In genomic region chr13:23627419-23627818, GRCh38 we compare ENCODE assay signal across 25 cellular contexts. TPM values are rescaled to one million over a fixed set of nuclear protein-coding genes. Genes with fewer than 3 reads are reported as not detected.
DNase-seq lines count a peak whose midpoint lies in the region; ATAC-seq and TF ChIP-seq lines count a peak whose summit lies in the region.
"Had no signal": no experiment of that assay in that cellular context is flagged by ENCODE, and none has a peak within 500 bp of the region (broad histone marks: within the 10 kb centered on the region; RNA-seq: fewer than 3 reads in every experiment).

No MANE protein-coding gene starts in this region.

- intact Hi-C loops in Right ventricle myocardium inferior (cut with DNase I) (no loop called here), cardiac septum (cut with DNase I) (no loop called here), right cardiac atrium (cut with DNase I) (no loop called here), prostate gland (cut with DNase I) (loop anchor here (5.0 kb wide), 1 partner anchor 45 kb away; no protein-coding TSS in a partner anchor), spleen (cut with DNase I; ENCODE audit: low total_unique reads) (no loop called here)

- H3F3A ChIP-seq in SK-N-SH (replicated peaks; ENCODE audit: insufficient read depth): peaks cover 7% of the 10 kb centered on the region

- H3K9me3 ChIP-seq in right cardiac atrium (ENCODE audit: control insufficient read depth, low read length): no peaks in the 10 kb centered on the region
- no peaks in the 10 kb centered on the region for H3K9me3 ChIP-seq in prostate gland
- no peaks in the 10 kb centered on the region for H3K9me3 ChIP-seq in SK-N-SH
- peaks cover 0 to 3% (median 0%) of the 10 kb centered on the region in 8 donors for H3K9me3 ChIP-seq in spleen
- H3K9me3 ChIP-seq: BLaER1, HAP-1 had no signal

- no peak for TF ChIP-seq RAD21 in SK-N-SH (IDR thresholded peaks at IDR 0.05; ENCODE audit: low read length)

- TF ChIP-seq POLR2A in prostate gland (IDR thresholded peaks at IDR 0.05) (no peak), spleen (IDR thresholded peaks at IDR 0.05) (no peak)

- H3K27ac ChIP-seq in right cardiac atrium (ENCODE audit: low read length) (peak overlapping the region; percentile 70), prostate gland (peak overlapping the region; percentile 68 to 72), SK-N-SH (ENCODE audit: low read depth in 2 of 2, low read length in 1 of 2) (no peak overlapping the region), spleen (peak overlapping the region in 1 of 8 donors; percentile 4)
- H3K27ac ChIP-seq: 22Rv1, BLaER1, GM23248 had no signal

- CTCF ChIA-PET in SK-N-SH (lab: Yijun Ruan, JAX): no interaction called here

- DNase-seq in Right ventricle myocardium inferior (ENCODE audit: missing footprints) (no peak), cardiac septum (ENCODE audit: low spot score) (no peak), right cardiac atrium (no peak), prostate gland (ENCODE audit: low spot score) (no peak), NCI-H524 treated with DMSO at 0.1 percent for 48 hours (lab: John Stamatoyannopoulos, UW) (no peak), SK-N-SH (no peak), spleen (no peak)
- DNase-seq: ACHN; CD4-positive, alpha-beta T cell; COR-L47; DMS 273 treated with DMSO at 0.1 percent for 48 hours; DMS79 treated with DMSO at 0.1 percent for 48 hours; Kasumi-1; NCI-H1694; NCI-H2081; NCI-H2171; NCI-H345; NCI-H524 had no signal

- no peaks in the 10 kb centered on the region for H3K79me2 ChIP-seq in SK-N-SH (ENCODE audit: insufficient read depth)

- TF ChIP-seq EP300 in SK-N-SH (IDR thresholded peaks at IDR 0.05; ENCODE audit: borderline replicate concordance in 1 of 2, low read depth in 1 of 2, low read length in 1 of 2): no peak

- WGBS in right cardiac atrium: 82% methylated on average over 8 of the region's 8 CpGs
- WGBS in prostate gland: 80% methylated on average over 8 of the region's 8 CpGs
- WGBS in SK-N-SH (ENCODE audit: low lambda C conversion rate): 88% methylated on average over 8 of the region's 8 CpGs
- WGBS in spleen, 5 donors: 80 to 91% (median 86%) methylated on average over 8 of the region's 8 CpGs

- H3K4me2 ChIP-seq in SK-N-SH: no peak overlapping the region
- H3K4me2 ChIP-seq: BLaER1 had no signal

- no peaks in the 10 kb centered on the region for H3K9me2 ChIP-seq in SK-N-SH

- POLR2A ChIA-PET in SK-N-SH (lab: Yijun Ruan, JAX): no interaction called here

- H3K27me3 ChIP-seq in right cardiac atrium (ENCODE audit: control insufficient read depth, insufficient read depth) (no peaks in the 10 kb centered on the region), prostate gland (replicated peaks; ENCODE audit: insufficient read depth) (no peaks in the 10 kb centered on the region), SK-N-SH (ENCODE audit: insufficient read depth) (no peaks in the 10 kb centered on the region), spleen (replicated peaks in 1 of 7) (peaks cover 0 to 10% (median 0%) of the 10 kb centered on the region in 7 donors)
- H3K27me3 ChIP-seq: BLaER1 had no signal

- H2AFZ ChIP-seq in SK-N-SH (ENCODE audit: low read depth): no peak overlapping the region
- H2AFZ ChIP-seq: GM23248 had no signal

- H3K4me3 ChIP-seq in right cardiac atrium (ENCODE audit: low read length): no peak overlapping the region
- H3K4me3 ChIP-seq in prostate gland: no peak overlapping the region
- no peak overlapping the region for H3K4me3 ChIP-seq in SK-N-SH (ENCODE audit: low read depth in 2 of 2, low read length in 1 of 2)
- H3K4me3 ChIP-seq in spleen: no peak overlapping the region
- H3K4me3 ChIP-seq: BLaER1, GM23248, HAP-1 had no signal

- H3K4me1 ChIP-seq in right cardiac atrium (ENCODE audit: control insufficient read depth, insufficient read depth, low read length): peaks cover 14% of the 10 kb centered on the region
- peaks cover 20% of the 10 kb centered on the region for H3K4me1 ChIP-seq in prostate gland (replicated peaks)
- H3K4me1 ChIP-seq in SK-N-SH (ENCODE audit: control insufficient read depth in 1 of 2, insufficient read depth in 2 of 2, low read depth in 1 of 2, low read length in 1 of 2): peaks cover 0 to 5% of the 10 kb centered on the region in 2 experiments; a peak in 1 of 4 replicates
- H3K4me1 ChIP-seq in spleen: peaks cover 0 to 5% (median 0%) of the 10 kb centered on the region in 6 donors
- H3K4me1 ChIP-seq: BLaER1 had no signal

- H3K36me3 ChIP-seq in prostate gland (no peaks in the 10 kb centered on the region), SK-N-SH (replicated peaks in 1 of 2; ENCODE audit: control insufficient read depth in 1 of 2, insufficient read depth in 2 of 2, low read length in 1 of 2) (peaks cover 0 to 23% of the 10 kb centered on the region in 2 experiments), spleen (no peaks in the 10 kb centered on the region)
- H3K36me3 ChIP-seq: BLaER1, HAP-1 had no signal

- no peak overlapping the region for H3K9ac ChIP-seq in SK-N-SH
- H3K9ac ChIP-seq: BLaER1, GM23248 had no signal

- no peaks in the 10 kb centered on the region for H4K20me1 ChIP-seq in SK-N-SH (ENCODE audit: insufficient read depth)
- H4K20me1 ChIP-seq: BLaER1 had no signal

- TF ChIP-seq CTCF in prostate gland (IDR thresholded peaks at IDR 0.05) (no peak), SK-N-SH (IDR thresholded peaks at IDR 0.05) (no peak), spleen (IDR thresholded peaks at IDR 0.05 in 8 of 11, conservative IDR thresholded peaks at IDR 0.05 in 3 of 11) (no peak)

- ATAC-seq in Right ventricle myocardium inferior (peak; percentile 23), right cardiac atrium (peak in 1 of 2 donors; percentile 20), GM18870 (IDR thresholded peaks at IDR 0.05; ENCODE audit: unreplicated experiment) (no peak)

TF ChIP-seq in SK-N-SH, 30 proteins besides CTCF, POLR2A, EP300 and RAD21:
- TF ChIP-seq TEAD4 (IDR thresholded peaks at IDR 0.05; ENCODE audit: borderline replicate concordance, insufficient read depth) (no peak), CHD2 (IDR thresholded peaks at IDR 0.05; ENCODE audit: low read length, partially characterized antibody) (no peak), USF2 (IDR thresholded peaks at IDR 0.05; ENCODE audit: borderline replicate concordance, low read depth, low read length) (no peak), RXRA (IDR thresholded peaks at IDR 0.05; ENCODE audit: borderline replicate concordance, low read depth) (no peak), RFX5 (IDR thresholded peaks at IDR 0.05; ENCODE audit: low read length) (no peak), MAX (IDR thresholded peaks at IDR 0.05; ENCODE audit: low read depth) (no peak), MXI1 (IDR thresholded peaks at IDR 0.05; ENCODE audit: low read depth, low read length) (no peak), PBX3 (IDR thresholded peaks at IDR 0.05) (no peak), ZBTB33 (IDR thresholded peaks at IDR 0.05; ENCODE audit: borderline replicate concordance, low read depth) (no peak), TCF12 (IDR thresholded peaks at IDR 0.05) (no peak)
TF ChIP-seq in SK-N-SH: peak in this region for 0.

RNA-seq across cellular contexts. Expression of gene TNFRSF19, which starts 57.2 kb away (rescaled TPM):
- total RNA-seq in Right ventricle myocardium inferior: 36.5 TPM
- total RNA-seq in cardiac septum: 20.0 TPM
- 10 to 100 TPM; 26.2 to 50.8 (median 38.6) TPM for total RNA-seq in right cardiac atrium
- polyA plus RNA-seq in right cardiac atrium: 15.6 TPM
- total RNA-seq in prostate gland: 10 to 100 TPM; 21.2 to 74.1 TPM
- polyA plus RNA-seq in SK-N-SH (2012; rRNA removed): 4.6 and 6.8 TPM in 2 replicates
- 5.9 and 6.2 TPM in 2 replicates for polyA plus RNA-seq in SK-N-SH (2012; cell fraction: cytosol; rRNA removed)
- 5.1 and 10.3 TPM in 2 replicates for polyA plus RNA-seq in SK-N-SH (2012; cell fraction: nucleus; rRNA removed)
- 10 to 100 TPM in 1 of 7 donors, 1 to 10 TPM in 6; 2.2 to 12.2 (median 5.6) TPM for total RNA-seq in spleen
- 1 to 10 TPM; 1.0 to 1.9 (median 1.6) TPM for polyA plus RNA-seq in spleen
- total RNA-seq: CD4-positive, alpha-beta T cell; MCF 10A; OCI-LY7 had no signal

Comparison
In these comparisons a context has a peak if more than half of its experiments do, and no peak if none do; other contexts are left out.
1. H3K27ac ChIP-seq: peak in right cardiac atrium (single experiment) and prostate gland (2 of 2); none in SK-N-SH (0 of 2).